Comparison of ENCODE assay signal across 1 cellular context in genomic region chr20:32207211-32207625, GRCh38.
TF ChIP-seq lines count a peak whose summit lies in the region.

No MANE protein-coding gene starts in this region.

TF ChIP-seq in HepG2, 621 proteins besides CTCF, POLR2A, EP300 and RAD21 (continued from another document and continues in another):
- TF ChIP-seq SETDB1 (CRISPR knock-in tag; IDR thresholded peaks at IDR 0.05; ENCODE audit: borderline replicate concordance) (no peak), SMYD3 (CRISPR knock-in tag; IDR thresholded peaks at IDR 0.05) (no peak), ZNF879 (CRISPR knock-in tag; IDR thresholded peaks at IDR 0.05) (no peak), HNF4G (IDR thresholded peaks at IDR 0.05; ENCODE audit: borderline replicate concordance, low read depth, low read length) (no peak), HNF4G (CRISPR knock-in tag; IDR thresholded peaks at IDR 0.05; ENCODE audit: borderline replicate concordance, low read depth) (no peak), ARNTL (CRISPR knock-in tag; IDR thresholded peaks at IDR 0.05) (no peak), SCMH1 (CRISPR knock-in tag; IDR thresholded peaks at IDR 0.05; ENCODE audit: borderline replicate concordance) (no peak), ZNF75D (CRISPR knock-in tag; IDR thresholded peaks at IDR 0.05; ENCODE audit: borderline replicate concordance) (0 out of 2 replicates have a peak, but pooled peaks have one; percentile 20), ZNF570 (CRISPR knock-in tag; IDR thresholded peaks at IDR 0.05; ENCODE audit: borderline replicate concordance) (no peak), NRL (CRISPR knock-in tag; IDR thresholded peaks at IDR 0.05; ENCODE audit: borderline replicate concordance) (peak; percentile 66), BHLHE40 (IDR thresholded peaks at IDR 0.05; ENCODE audit: low read length) (no peak), ZNF263 (CRISPR knock-in tag; IDR thresholded peaks at IDR 0.05) (no peak), ZFP36L1 (CRISPR knock-in tag; IDR thresholded peaks at IDR 0.05) (0 out of 2 replicates have a peak, but pooled peaks have one; percentile 10), SAFB2 (CRISPR knock-in tag; IDR thresholded peaks at IDR 0.05; ENCODE audit: borderline replicate concordance, low read depth) (no peak), TRIM24 (CRISPR knock-in tag; IDR thresholded peaks at IDR 0.05) (no peak), ZNF12 (CRISPR knock-in tag; IDR thresholded peaks at IDR 0.05) (no peak), SP140L (CRISPR knock-in tag; IDR thresholded peaks at IDR 0.05; ENCODE audit: borderline replicate concordance) (no peak), MAFG (CRISPR knock-in tag; IDR thresholded peaks at IDR 0.05) (no peak), ZNF652 (CRISPR knock-in tag; IDR thresholded peaks at IDR 0.05; ENCODE audit: borderline replicate concordance, low read depth) (no peak), ZNF563 (CRISPR knock-in tag; IDR thresholded peaks at IDR 0.05) (no peak), ZNF558 (CRISPR knock-in tag; IDR thresholded peaks at IDR 0.05; ENCODE audit: borderline replicate concordance) (0 out of 2 replicates have a peak, but pooled peaks have one; percentile 86), TERF1 (CRISPR knock-in tag; IDR thresholded peaks at IDR 0.05) (no peak), LBX2 (CRISPR knock-in tag; IDR thresholded peaks at IDR 0.05; ENCODE audit: borderline replicate concordance) (no peak), ZNF512 (CRISPR knock-in tag; IDR thresholded peaks at IDR 0.05) (no peak), MLX (CRISPR knock-in tag; IDR thresholded peaks at IDR 0.05) (no peak), MYC (CRISPR knock-in tag; IDR thresholded peaks at IDR 0.05; ENCODE audit: borderline replicate concordance) (no peak), SMC3 (IDR thresholded peaks at IDR 0.05; ENCODE audit: low read length) (no peak), ZNF800 (CRISPR knock-in tag; IDR thresholded peaks at IDR 0.05) (no peak), MZF1 (CRISPR knock-in tag; IDR thresholded peaks at IDR 0.05; ENCODE audit: borderline replicate concordance) (no peak), NFE2L1 (CRISPR knock-in tag; IDR thresholded peaks at IDR 0.05; ENCODE audit: borderline replicate concordance) (no peak), MTF1 (CRISPR knock-in tag; IDR thresholded peaks at IDR 0.05) (no peak), ZNF619 (CRISPR knock-in tag; IDR thresholded peaks at IDR 0.05) (no peak), GLMP (CRISPR knock-in tag; IDR thresholded peaks at IDR 0.05; ENCODE audit: borderline replicate concordance) (no peak), MIER3 (CRISPR knock-in tag; IDR thresholded peaks at IDR 0.05; ENCODE audit: borderline replicate concordance) (no peak), NPAS2 (CRISPR knock-in tag; IDR thresholded peaks at IDR 0.05; ENCODE audit: borderline replicate concordance) (no peak), KAT2B (IDR thresholded peaks at IDR 0.05; ENCODE audit: borderline replicate concordance, low read depth, low read length) (no peak), SIN3B (IDR thresholded peaks at IDR 0.05; ENCODE audit: low read length) (no peak), NFRKB (IDR thresholded peaks at IDR 0.05) (no peak), ZMYM2 (CRISPR knock-in tag; IDR thresholded peaks at IDR 0.05) (no peak), THAP11 (CRISPR knock-in tag; IDR thresholded peaks at IDR 0.05) (no peak), ZNF766 (CRISPR knock-in tag; IDR thresholded peaks at IDR 0.05; ENCODE audit: borderline replicate concordance) (no peak), ZNF543 (CRISPR knock-in tag; IDR thresholded peaks at IDR 0.05) (no peak), HOXA3 (CRISPR knock-in tag; IDR thresholded peaks at IDR 0.05) (no peak), TSC22D2 (CRISPR knock-in tag; IDR thresholded peaks at IDR 0.05; ENCODE audit: borderline replicate concordance) (no peak), CEBPZ (IDR thresholded peaks at IDR 0.05; ENCODE audit: low read length) (no peak), ATM (IDR thresholded peaks at IDR 0.05; ENCODE audit: borderline replicate concordance) (no peak), GTF3A (CRISPR knock-in tag; conservative IDR thresholded peaks at IDR 0.05) (peak; percentile 66; the same call in 1 of the 2 replicates), ZNF773 (CRISPR knock-in tag; IDR thresholded peaks at IDR 0.05; ENCODE audit: borderline replicate concordance) (no peak), ZNF644 (CRISPR knock-in tag; IDR thresholded peaks at IDR 0.05; ENCODE audit: low read depth) (no peak), MXD1 (CRISPR knock-in tag; IDR thresholded peaks at IDR 0.05) (0 out of 2 replicates have a peak, but pooled peaks have one; percentile 1), RORA (CRISPR knock-in tag; IDR thresholded peaks at IDR 0.05) (no peak), PAWR (CRISPR knock-in tag; IDR thresholded peaks at IDR 0.05; ENCODE audit: borderline replicate concordance) (no peak), TBL1XR1 (IDR thresholded peaks at IDR 0.05; ENCODE audit: borderline replicate concordance, low read length, partially characterized antibody) (no peak)
